ENCODE assay signal across 1 cellular context in genomic region chr2:128316777-128317185, GRCh38.
A peak's percentile ranks its signal among the peaks of the same experiment; 100 is the strongest.
TF ChIP-seq lines count a peak whose summit lies in the region.

No MANE protein-coding gene starts in this region.

TF ChIP-seq in HepG2, 621 proteins besides CTCF, POLR2A, EP300 and RAD21 (continued from another document):
- TF ChIP-seq MLXIP (CRISPR knock-in tag; IDR thresholded peaks at IDR 0.05; ENCODE audit: borderline replicate concordance) (no peak), ZNF18 (CRISPR knock-in tag; IDR thresholded peaks at IDR 0.05; ENCODE audit: insufficient replicate concordance) (no peak), RARA (CRISPR knock-in tag; IDR thresholded peaks at IDR 0.05) (no peak), BORCS8-MEF2B (CRISPR knock-in tag; IDR thresholded peaks at IDR 0.05) (0 out of 2 replicates have a peak, but pooled peaks have one; percentile 8), NCOA1 (CRISPR knock-in tag; IDR thresholded peaks at IDR 0.05) (no peak), LCORL (IDR thresholded peaks at IDR 0.05) (no peak), LCORL (CRISPR knock-in tag; IDR thresholded peaks at IDR 0.05) (0 out of 2 replicates have a peak, but pooled peaks have one; percentile 6), TCF7 (IDR thresholded peaks at IDR 0.05; ENCODE audit: low read depth) (no peak), ZBTB38 (CRISPR knock-in tag; IDR thresholded peaks at IDR 0.05) (no peak), RBM39 (IDR thresholded peaks at IDR 0.05; ENCODE audit: low read depth, low read length, poor library complexity, severe bottlenecking) (peak; percentile 32), DZIP1 (CRISPR knock-in tag; IDR thresholded peaks at IDR 0.05) (0 out of 2 replicates have a peak, but pooled peaks have one; percentile 27), IKZF4 (CRISPR knock-in tag; IDR thresholded peaks at IDR 0.05; ENCODE audit: borderline replicate concordance, low read depth, not compliant biosample characterization) (no peak), PITX1 (CRISPR knock-in tag; IDR thresholded peaks at IDR 0.05) (no peak), ZNF558 (CRISPR knock-in tag; IDR thresholded peaks at IDR 0.05; ENCODE audit: borderline replicate concordance) (no peak)
- TF ChIP-seq, protein P1, sequence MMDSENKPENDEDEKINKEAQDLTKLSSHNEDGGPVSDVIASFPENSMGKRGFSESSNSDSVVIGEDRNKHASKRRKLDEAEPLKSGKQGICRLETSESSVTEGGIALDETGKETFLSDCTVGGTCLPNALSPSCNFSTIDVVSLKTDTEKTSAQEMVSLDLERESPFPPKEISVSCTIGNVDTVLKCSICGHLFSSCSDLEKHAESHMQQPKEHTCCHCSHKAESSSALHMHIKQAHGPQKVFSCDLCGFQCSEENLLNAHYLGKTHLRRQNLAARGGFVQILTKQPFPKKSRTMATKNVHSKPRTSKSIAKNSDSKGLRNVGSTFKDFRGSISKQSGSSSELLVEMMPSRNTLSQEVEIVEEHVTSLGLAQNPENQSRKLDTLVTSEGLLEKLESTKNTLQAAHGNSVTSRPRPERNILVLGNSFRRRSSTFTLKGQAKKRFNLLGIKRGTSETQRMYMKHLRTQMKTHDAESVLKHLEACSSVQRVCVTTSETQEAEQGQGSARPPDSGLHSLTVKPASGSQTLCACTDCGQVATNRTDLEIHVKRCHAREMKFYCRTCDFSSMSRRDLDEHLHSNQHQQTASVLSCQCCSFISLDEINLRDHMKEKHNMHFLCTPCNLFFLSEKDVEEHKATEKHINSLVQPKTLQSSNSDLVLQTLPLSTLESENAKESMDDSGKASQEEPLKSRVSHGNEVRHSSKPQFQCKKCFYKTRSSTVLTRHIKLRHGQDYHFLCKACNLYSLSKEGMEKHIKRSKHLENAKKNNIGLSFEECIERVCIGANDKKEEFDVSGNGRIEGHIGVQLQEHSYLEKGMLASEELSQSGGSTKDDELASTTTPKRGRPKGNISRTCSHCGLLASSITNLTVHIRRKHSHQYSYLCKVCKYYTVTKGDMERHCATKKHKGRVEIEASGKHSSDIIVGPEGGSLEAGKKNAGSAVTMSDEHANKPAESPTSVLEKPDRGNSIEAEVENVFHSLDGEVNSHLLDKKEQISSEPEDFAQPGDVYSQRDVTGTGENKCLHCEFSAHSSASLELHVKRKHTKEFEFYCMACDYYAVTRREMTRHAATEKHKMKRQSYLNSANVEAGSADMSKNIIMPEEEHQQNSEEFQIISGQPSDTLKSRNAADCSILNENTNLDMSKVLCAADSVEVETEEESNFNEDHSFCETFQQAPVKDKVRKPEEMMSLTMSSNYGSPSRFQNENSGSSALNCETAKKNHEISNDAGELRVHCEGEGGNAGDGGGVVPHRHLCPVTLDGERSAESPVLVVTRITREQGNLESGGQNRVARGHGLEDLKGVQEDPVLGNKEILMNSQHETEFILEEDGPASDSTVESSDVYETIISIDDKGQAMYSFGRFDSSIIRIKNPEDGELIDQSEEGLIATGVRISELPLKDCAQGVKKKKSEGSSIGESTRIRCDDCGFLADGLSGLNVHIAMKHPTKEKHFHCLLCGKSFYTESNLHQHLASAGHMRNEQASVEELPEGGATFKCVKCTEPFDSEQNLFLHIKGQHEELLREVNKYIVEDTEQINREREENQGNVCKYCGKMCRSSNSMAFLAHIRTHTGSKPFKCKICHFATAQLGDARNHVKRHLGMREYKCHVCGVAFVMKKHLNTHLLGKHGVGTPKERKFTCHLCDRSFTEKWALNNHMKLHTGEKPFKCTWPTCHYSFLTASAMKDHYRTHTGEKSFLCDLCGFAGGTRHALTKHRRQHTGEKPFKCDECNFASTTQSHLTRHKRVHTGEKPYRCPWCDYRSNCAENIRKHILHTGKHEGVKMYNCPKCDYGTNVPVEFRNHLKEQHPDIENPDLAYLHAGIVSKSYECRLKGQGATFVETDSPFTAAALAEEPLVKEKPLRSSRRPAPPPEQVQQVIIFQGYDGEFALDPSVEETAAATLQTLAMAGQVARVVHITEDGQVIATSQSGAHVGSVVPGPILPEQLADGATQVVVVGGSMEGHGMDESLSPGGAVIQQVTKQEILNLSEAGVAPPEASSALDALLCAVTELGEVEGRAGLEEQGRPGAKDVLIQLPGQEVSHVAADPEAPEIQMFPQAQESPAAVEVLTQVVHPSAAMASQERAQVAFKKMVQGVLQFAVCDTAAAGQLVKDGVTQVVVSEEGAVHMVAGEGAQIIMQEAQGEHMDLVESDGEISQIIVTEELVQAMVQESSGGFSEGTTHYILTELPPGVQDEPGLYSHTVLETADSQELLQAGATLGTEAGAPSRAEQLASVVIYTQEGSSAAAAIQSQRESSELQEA (CRISPR knock-in tag; IDR thresholded peaks at IDR 0.05; ENCODE audit: not compliant biosample characterization): peak; percentile 23
- TF ChIP-seq, protein P2, sequence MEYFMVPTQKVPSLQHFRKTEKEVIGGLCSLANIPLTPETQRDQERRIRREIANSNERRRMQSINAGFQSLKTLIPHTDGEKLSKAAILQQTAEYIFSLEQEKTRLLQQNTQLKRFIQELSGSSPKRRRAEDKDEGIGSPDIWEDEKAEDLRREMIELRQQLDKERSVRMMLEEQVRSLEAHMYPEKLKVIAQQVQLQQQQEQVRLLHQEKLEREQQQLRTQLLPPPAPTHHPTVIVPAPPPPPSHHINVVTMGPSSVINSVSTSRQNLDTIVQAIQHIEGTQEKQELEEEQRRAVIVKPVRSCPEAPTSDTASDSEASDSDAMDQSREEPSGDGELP (IDR thresholded peaks at IDR 0.05; ENCODE audit: borderline replicate concordance, low read depth): 0 out of 2 replicates have a peak, but pooled peaks have one; percentile 1
TF ChIP-seq in HepG2: peak in this region for 11.
